In genomic region chr2:152175368-152176112, GRCh38 we compare ENCODE assay signal across 8 cellular contexts. TPM values are rescaled to one million over a fixed set of nuclear protein-coding genes. Genes with fewer than 3 reads are reported as not detected.
A peak's percentile ranks its signal among the peaks of the same experiment; 100 is the strongest.
DNase-seq lines count a peak whose midpoint lies in the region; ATAC-seq and TF ChIP-seq lines count a peak whose summit lies in the region.

Gene STAM2 (minus strand): TSS chr2:152175763. CDS start chr2:152175642, 121 bp downstream.

- ATAC-seq in HG02571 (IDR thresholded peaks at IDR 0.05; ENCODE audit: unreplicated experiment) (peak; percentile 82), SK-N-SH treated with all-trans-retinoic acid at 6 μM for 48 hours (peak; percentile 91)

- TF ChIP-seq POLR2A in GM10847 (IDR thresholded peaks at IDR 0.05; ENCODE audit: extremely low read depth, insufficient read length) (peak; percentile 76), NB4 (IDR thresholded peaks at IDR 0.05; ENCODE audit: extremely low read depth, insufficient read length) (peak; percentile 41)

- H3K4me1 Mint-ChIP-seq in activated naive CD4-positive, alpha-beta T cell treated with anti-CD3 and anti-CD28 coated beads, Interleukin-2, amount 50 U/mL, for 24 hours, result peaks cover 38% of the 10 kb centered on the region

- TF ChIP-seq CTCF in NB4 (IDR thresholded peaks at IDR 0.05; ENCODE audit: low read depth, low read length), result peak; percentile 83

- peaks cover 3% of the 10 kb centered on the region for H3K36me3 Mint-ChIP-seq in activated naive CD4-positive, alpha-beta T cell treated with anti-CD3 and anti-CD28 coated beads, Interleukin-2, amount 50 U/mL, for 24 hours

- DNase-seq in NB4 (ENCODE audit: low read depth) (peak; percentile 97), globus pallidus (ENCODE audit: low spot score) (peak; percentile 90), occipital lobe (lab: John Stamatoyannopoulos, UW) (peak; percentile 93)

- peak within 1 kb of the TSS; percentile 99 for H3K27ac Mint-ChIP-seq in activated naive CD4-positive, alpha-beta T cell treated with anti-CD3 and anti-CD28 coated beads, Interleukin-2, amount 50 U/mL, for 24 hours

- H3K4me3 ChIP-seq in NB4 (ENCODE audit: low read depth, low read length), result peak within 1 kb of the TSS; percentile 93

- peaks cover 4% of the 10 kb centered on the region for H3K27me3 Mint-ChIP-seq in activated naive CD4-positive, alpha-beta T cell treated with anti-CD3 and anti-CD28 coated beads, Interleukin-2, amount 50 U/mL, for 24 hours

- H3K27ac ChIP-seq in temporal lobe (ENCODE audit: low read depth, low read length), result peak within 1 kb of the TSS; percentile 92

- peak within 1 kb of the TSS; percentile 98 for H3K4me3 Mint-ChIP-seq in activated naive CD4-positive, alpha-beta T cell treated with anti-CD3 and anti-CD28 coated beads, Interleukin-2, amount 50 U/mL, for 24 hours

- no peaks in the 10 kb centered on the region for H3K9me3 Mint-ChIP-seq in activated naive CD4-positive, alpha-beta T cell treated with anti-CD3 and anti-CD28 coated beads, Interleukin-2, amount 50 U/mL, for 24 hours

TF ChIP-seq in SK-N-SH treated with all-trans-retinoic acid at 6 μM for 48 hours, 23 proteins besides CTCF, POLR2A, EP300 and RAD21:
- TF ChIP-seq TOX (CRISPR knock-in tag; IDR thresholded peaks at IDR 0.05; ENCODE audit: borderline replicate concordance) (no peak), ESRRG (CRISPR knock-in tag; IDR thresholded peaks at IDR 0.05) (peak; percentile 46; the same call in 1 of the 2 replicates), ZFP3 (CRISPR knock-in tag; IDR thresholded peaks at IDR 0.05) (0 out of 2 replicates have a peak, but pooled peaks have one; percentile 12), ZNF565 (CRISPR knock-in tag; conservative IDR thresholded peaks at IDR 0.05; ENCODE audit: low read depth) (no peak), TCF4 (CRISPR knock-in tag; IDR thresholded peaks at IDR 0.05; ENCODE audit: borderline replicate concordance) (no peak), SNAI2 (CRISPR knock-in tag; IDR thresholded peaks at IDR 0.05) (no peak), ZFP30 (CRISPR knock-in tag; IDR thresholded peaks at IDR 0.05) (no peak), OSR1 (CRISPR knock-in tag; IDR thresholded peaks at IDR 0.05) (no peak), ZNF70 (CRISPR knock-in tag; IDR thresholded peaks at IDR 0.05) (no peak)

RNA-seq across cellular contexts. Expression of gene STAM2, which starts in this region (rescaled TPM):
- total RNA-seq in occipital lobe (82.7 TPM), temporal lobe (41.6 TPM)

Comparison
In these comparisons a context has a peak if more than half of its experiments do, and no peak if none do; other contexts are left out.
1. Peak in every context shown above with its lines: DNase-seq, ATAC-seq, H3K4me3 ChIP-seq and H3K27ac ChIP-seq.